In genomic region chr11:76838422-76839068, GRCh38 we compare ENCODE assay signal across 1 cellular context.
TF ChIP-seq lines count a peak whose summit lies in the region.

No MANE protein-coding gene starts in this region.

TF ChIP-seq in K562, 482 proteins besides CTCF, POLR2A, EP300 and RAD21 (continued from another document):
- no peak for TF ChIP-seq CHD7 (IDR thresholded peaks at IDR 0.05; ENCODE audit: low read depth, low read length)
- TF ChIP-seq RB1 (IDR thresholded peaks at IDR 0.05; ENCODE audit: low read depth): peak; percentile 46; the same call in 1 of the 2 replicates
- TF ChIP-seq SRSF1 (IDR thresholded peaks at IDR 0.05; ENCODE audit: low read depth, low read length): no peak
- TF ChIP-seq ZBTB26 (CRISPR knock-in tag; IDR thresholded peaks at IDR 0.05): no peak
- peak; percentile 56; the same call in 1 of the 2 replicates for TF ChIP-seq EHMT2 (IDR thresholded peaks at IDR 0.05)
- peak; percentile 92 for TF ChIP-seq CC2D1A (IDR thresholded peaks at IDR 0.05)
- 0 out of 2 replicates have a peak, but pooled peaks have one; percentile 74 for TF ChIP-seq THRAP3 (IDR thresholded peaks at IDR 0.05; ENCODE audit: borderline replicate concordance)
- TF ChIP-seq ZEB2 (IDR thresholded peaks at IDR 0.05): no peak
- TF ChIP-seq HMG20A (CRISPR knock-in tag; conservative IDR thresholded peaks at IDR 0.05): no peak
- no peak for TF ChIP-seq KLF16 (IDR thresholded peaks at IDR 0.05)
- no peak for TF ChIP-seq OTX1 (CRISPR knock-in tag; IDR thresholded peaks at IDR 0.05)
- no peak for TF ChIP-seq TRIM28 (IDR thresholded peaks at IDR 0.05)
- no peak for TF ChIP-seq ZFP30 (CRISPR knock-in tag; IDR thresholded peaks at IDR 0.05; ENCODE audit: borderline replicate concordance)
- no peak for TF ChIP-seq SUPT5H (IDR thresholded peaks at IDR 0.05)
- TF ChIP-seq SMC3 (conservative IDR thresholded peaks at IDR 0.05; ENCODE audit: insufficient read depth, low read depth, low read length): peak; percentile 84
- no peak for TF ChIP-seq ZNF695 (CRISPR knock-in tag; IDR thresholded peaks at IDR 0.05)
- no peak for TF ChIP-seq ZNF239 (CRISPR knock-in tag; IDR thresholded peaks at IDR 0.05)
- TF ChIP-seq EZH2 (IDR thresholded peaks at IDR 0.05; ENCODE audit: borderline replicate concordance, low read depth, low read length): no peak
- no peak for TF ChIP-seq ZNF830 (CRISPR knock-in tag; IDR thresholded peaks at IDR 0.05)
- no peak for TF ChIP-seq XRCC4 (IDR thresholded peaks at IDR 0.05; ENCODE audit: extremely low read depth, insufficient read depth, insufficient read length)
- no peak for TF ChIP-seq CBX3 (IDR thresholded peaks at IDR 0.05; ENCODE audit: borderline replicate concordance in 1 of 2, low read length in 2 of 2)
- no peak for TF ChIP-seq ZBTB40 (IDR thresholded peaks at IDR 0.05)
- TF ChIP-seq ZBTB40 (CRISPR knock-in tag; IDR thresholded peaks at IDR 0.05): no peak
- no peak for TF ChIP-seq CREB1 (IDR thresholded peaks at IDR 0.05)
- no peak for TF ChIP-seq CREB1 (CRISPR knock-in tag; IDR thresholded peaks at IDR 0.05)
- TF ChIP-seq ZBTB7A (IDR thresholded peaks at IDR 0.05; ENCODE audit: borderline replicate concordance, control insufficient read depth, low read depth, low read length): peak; percentile 84
- peak; percentile 18; the same call in 1 of the 2 replicates for TF ChIP-seq TFAP4 (CRISPR knock-in tag; IDR thresholded peaks at IDR 0.05; ENCODE audit: borderline replicate concordance)
- TF ChIP-seq MAZ (CRISPR knock-in tag; conservative IDR thresholded peaks at IDR 0.05 in 1 of 2, IDR thresholded peaks at IDR 0.05 in 1 of 2): peak in 1 of 2 experiments; percentile 21; a peak in 1 of 4 replicates
- TF ChIP-seq BRD4 (IDR thresholded peaks at IDR 0.05): no peak
- TF ChIP-seq CEBPZ (IDR thresholded peaks at IDR 0.05; ENCODE audit: borderline replicate concordance, low read depth, low read length): no peak
- TF ChIP-seq RHOXF2B (CRISPR knock-in tag; conservative IDR thresholded peaks at IDR 0.05): no peak
- TF ChIP-seq ZNF699 (CRISPR knock-in tag; IDR thresholded peaks at IDR 0.05; ENCODE audit: insufficient replicate concordance): no peak
